26 cellular contexts compared by ENCODE assay signal in the genomic region with DNA sequence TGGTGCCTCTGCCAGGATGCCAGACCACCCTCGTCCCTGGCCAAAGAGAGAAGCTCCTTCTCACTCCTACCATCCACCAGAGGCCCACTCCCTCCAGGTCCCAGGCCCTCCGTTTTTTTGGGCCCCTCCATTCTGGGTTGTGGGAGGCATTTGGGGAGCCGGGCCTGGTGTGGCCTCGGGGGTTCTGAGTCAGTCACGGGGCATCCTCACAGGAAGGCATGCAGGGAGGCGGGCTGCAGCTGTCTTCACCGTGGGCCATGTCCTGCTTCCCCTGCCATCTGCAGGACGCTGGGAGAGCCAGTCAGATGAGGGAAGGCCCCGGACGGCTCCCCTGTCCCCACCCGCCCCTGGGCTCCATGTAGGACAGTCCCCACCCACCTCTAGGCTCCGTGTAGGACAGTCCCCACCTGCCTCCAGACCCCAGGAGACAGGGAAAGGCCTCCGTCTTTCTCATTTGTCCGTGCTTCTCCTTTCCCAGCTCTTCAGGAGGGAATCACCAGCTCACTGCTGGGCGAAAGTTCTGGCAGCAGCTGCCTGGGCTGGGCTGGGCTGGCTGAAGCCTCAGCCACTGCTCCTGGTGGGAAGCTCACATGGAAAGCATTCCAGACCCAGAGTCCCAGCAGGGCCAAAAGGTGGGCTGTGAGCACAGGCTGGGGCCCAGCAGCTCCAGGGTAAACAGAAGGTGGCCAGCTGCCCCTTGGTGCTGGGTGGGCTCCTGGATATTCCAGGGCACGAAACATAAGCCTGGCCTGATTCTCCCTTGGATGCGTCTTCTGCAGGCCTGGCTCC.
DNase-seq lines count a peak whose midpoint lies in the region; ATAC-seq and TF ChIP-seq lines count a peak whose summit lies in the region.
"Had no signal": no experiment of that assay in that cellular context is flagged by ENCODE, and none has a peak within 500 bp of the region (broad histone marks: within the 10 kb centered on the region; RNA-seq: fewer than 3 reads in every experiment).

No MANE protein-coding gene starts in this region.

- no peak overlapping the region for H3K4me3 Mint-ChIP-seq in activated CD8-positive, alpha-beta memory T cell treated with anti-CD3 and anti-CD28 coated beads, Interleukin-2, amount 10 ng/mL, durations not matched to agents 7 days and 5 days
- H3K4me3 Mint-ChIP-seq: activated CD4-positive, alpha-beta memory T cell treated with anti-CD3 and anti-CD28 coated beads, Interleukin-2, amount 10 ng/mL, durations not matched to agents 7 days and 5 days; activated naive CD8-positive, alpha-beta T cell treated with anti-CD3 and anti-CD28 coated beads, Interleukin-2, amount 50 U/mL, for 24 hours; CD8-positive, alpha-beta memory T cell; stimulated activated naive B cell treated with anti-CD40 and anti-IgM and Interleukin-4, amounts not matched to agents 10 μg/mL and 1 μg/mL and 100 μg/mL, for 72 hours had no signal

- H3K27me3 ChIP-seq in Peyer's patch: no peaks in the 10 kb centered on the region
- H3K27me3 ChIP-seq: brain microvascular endothelial cell, pancreas had no signal

- TF ChIP-seq POLR2A in Peyer's patch (IDR thresholded peaks at IDR 0.05): no peak

- peak; percentile 8 for DNase-seq in activated CD8-positive, alpha-beta memory T cell treated with anti-CD3 and anti-CD28 coated beads, Interleukin-2, amount 50 U/mL, for 4 hours
- no peak for DNase-seq in activated CD8-positive, alpha-beta memory T cell treated with anti-CD3 and anti-CD28 coated beads, Interleukin-2, amount 10 ng/mL, durations not matched to agents 7 days and 5 days
- peak in 2 of 3 donors; percentile 34 to 36 for DNase-seq in Peyer's patch
- peak; percentile 17 for DNase-seq in left cardiac atrium
- DNase-seq in sciatic nerve (ENCODE audit: low spot score): peak; percentile 38
- DNase-seq in G401 (ENCODE audit: low spot score): no peak
- DNase-seq in SHP77 (lab: John Stamatoyannopoulos, UW): no peak
- DNase-seq: 8988T; activated CD4-positive, alpha-beta memory T cell treated with anti-CD3 and anti-CD28 coated beads, Interleukin-2, amount 10 ng/mL, durations not matched to agents 7 days and 5 days; activated naive CD8-positive, alpha-beta T cell treated with anti-CD3 and anti-CD28 coated beads, Interleukin-2, amount 50 U/mL, for 24 hours; activated T-cell treated with anti-CD3 and anti-CD28 coated beads, Interleukin-2, amount 50 U/mL, for 48 hours; brain microvascular endothelial cell; GDM1; kidney glomerular epithelial cell; mesendoderm; NCI-H146; NCI-H524; small intestine; stimulated activated CD4-positive, alpha-beta T cell treated with anti-CD3 and anti-CD28 coated beads, Interleukin-2, amount 100 ng/mL, for 48 hours; stimulated activated naive B cell treated with anti-CD40 and anti-IgM and Interleukin-4, amounts not matched to agents 10 μg/mL and 1 μg/mL and 100 μg/mL, for 72 hours; T1000 had no signal

- no peak for ATAC-seq in activated CD8-positive, alpha-beta memory T cell treated with anti-CD3 and anti-CD28 coated beads, Interleukin-2, amount 10 ng/mL, durations not matched to agents 7 days and 5 days
- ATAC-seq in left cardiac atrium: no peak
- ATAC-seq in sciatic nerve: no peak
- ATAC-seq in HG02759 (IDR thresholded peaks at IDR 0.05; ENCODE audit: unreplicated experiment): no peak
- ATAC-seq: activated naive CD8-positive, alpha-beta T cell treated with anti-CD3 and anti-CD28 coated beads, Interleukin-2, amount 50 U/mL, for 24 hours; naive thymus-derived CD4-positive, alpha-beta T cell; pancreas; stimulated activated naive B cell treated with anti-CD40 and anti-IgM and Interleukin-4, amounts not matched to agents 10 μg/mL and 1 μg/mL and 100 μg/mL, for 72 hours had no signal

- H3K9me3 Mint-ChIP-seq in activated CD8-positive, alpha-beta memory T cell treated with anti-CD3 and anti-CD28 coated beads, Interleukin-2, amount 10 ng/mL, durations not matched to agents 7 days and 5 days (ENCODE audit: low read depth): no peaks in the 10 kb centered on the region
- H3K9me3 Mint-ChIP-seq: activated CD4-positive, alpha-beta memory T cell treated with anti-CD3 and anti-CD28 coated beads, Interleukin-2, amount 10 ng/mL, durations not matched to agents 7 days and 5 days had no signal

- H3K36me3 Mint-ChIP-seq in activated CD8-positive, alpha-beta memory T cell treated with anti-CD3 and anti-CD28 coated beads, Interleukin-2, amount 10 ng/mL, durations not matched to agents 7 days and 5 days: no peaks in the 10 kb centered on the region
- H3K36me3 Mint-ChIP-seq: CD8-positive, alpha-beta memory T cell; stimulated activated naive B cell treated with anti-CD40 and anti-IgM and Interleukin-4, amounts not matched to agents 10 μg/mL and 1 μg/mL and 100 μg/mL, for 72 hours had no signal

- in situ Hi-C loops in G401 (cut with HindIII; ENCODE audit: low sequenced_read_pairs): no loop called here

- CTCF ChIA-PET in activated CD8-positive, alpha-beta memory T cell treated with anti-CD3 and anti-CD28 coated beads, Interleukin-2, amount 10 ng/mL, durations not matched to agents 7 days and 5 days (lab: Charles Lee): interaction anchor here (1.1 kb wide), 1 partner anchor 208 kb away, joined by 3 read pairs; no protein-coding TSS in a partner anchor

- no peaks in the 10 kb centered on the region for H3K9me3 ChIP-seq in Peyer's patch
- H3K9me3 ChIP-seq: pancreas had no signal

- H3K4me1 ChIP-seq in Peyer's patch: no peaks in the 10 kb centered on the region
- H3K4me1 ChIP-seq: pancreas had no signal

- peaks cover 3% of the 10 kb centered on the region for H3K27me3 Mint-ChIP-seq in activated CD8-positive, alpha-beta memory T cell treated with anti-CD3 and anti-CD28 coated beads, Interleukin-2, amount 10 ng/mL, durations not matched to agents 7 days and 5 days
- H3K27me3 Mint-ChIP-seq: activated CD4-positive, alpha-beta memory T cell treated with anti-CD3 and anti-CD28 coated beads, Interleukin-2, amount 10 ng/mL, durations not matched to agents 7 days and 5 days; activated naive CD8-positive, alpha-beta T cell treated with anti-CD3 and anti-CD28 coated beads, Interleukin-2, amount 50 U/mL, for 24 hours had no signal

- H3K4me1 Mint-ChIP-seq in activated CD8-positive, alpha-beta memory T cell treated with anti-CD3 and anti-CD28 coated beads, Interleukin-2, amount 10 ng/mL, durations not matched to agents 7 days and 5 days: no peaks in the 10 kb centered on the region
- H3K4me1 Mint-ChIP-seq: activated CD4-positive, alpha-beta memory T cell treated with anti-CD3 and anti-CD28 coated beads, Interleukin-2, amount 10 ng/mL, durations not matched to agents 7 days and 5 days; activated naive CD8-positive, alpha-beta T cell treated with anti-CD3 and anti-CD28 coated beads, Interleukin-2, amount 50 U/mL, for 24 hours; CD8-positive, alpha-beta memory T cell; stimulated activated naive B cell treated with anti-CD40 and anti-IgM and Interleukin-4, amounts not matched to agents 10 μg/mL and 1 μg/mL and 100 μg/mL, for 72 hours had no signal

- no peak overlapping the region for H3K27ac ChIP-seq in Peyer's patch
- H3K27ac ChIP-seq: brain microvascular endothelial cell, KMS-11, pancreas had no signal

- no peak overlapping the region for H3K4me3 ChIP-seq in Peyer's patch
- H3K4me3 ChIP-seq: pancreas had no signal

- intact Hi-C loops in left cardiac atrium (cut with DNase I): no loop called here
- intact Hi-C loops in sciatic nerve (cut with DNase I): no loop called here

- no peak for TF ChIP-seq CTCF in Peyer's patch (IDR thresholded peaks at IDR 0.05)

- H3K36me3 ChIP-seq in Peyer's patch: no peaks in the 10 kb centered on the region
- H3K36me3 ChIP-seq: brain microvascular endothelial cell, pancreas had no signal

- no peak overlapping the region for H3K27ac Mint-ChIP-seq in activated CD8-positive, alpha-beta memory T cell treated with anti-CD3 and anti-CD28 coated beads, Interleukin-2, amount 10 ng/mL, durations not matched to agents 7 days and 5 days
- H3K27ac Mint-ChIP-seq: activated CD4-positive, alpha-beta memory T cell treated with anti-CD3 and anti-CD28 coated beads, Interleukin-2, amount 10 ng/mL, durations not matched to agents 7 days and 5 days; activated naive CD8-positive, alpha-beta T cell treated with anti-CD3 and anti-CD28 coated beads, Interleukin-2, amount 50 U/mL, for 24 hours; naive thymus-derived CD4-positive, alpha-beta T cell; stimulated activated naive B cell treated with anti-CD40 and anti-IgM and Interleukin-4, amounts not matched to agents 10 μg/mL and 1 μg/mL and 100 μg/mL, for 72 hours had no signal

Comparison
In these comparisons a context has a peak if more than half of its experiments do, and no peak if none do; other contexts are left out.
1. DNase-seq: peak in activated CD8-positive, alpha-beta memory T cell treated with anti-CD3 and anti-CD28 coated beads, Interleukin-2, amount 50 U/mL, for 4 hours (single experiment), Peyer's patch (2 of 3), left cardiac atrium (single experiment) and sciatic nerve (single experiment); none in activated CD8-positive, alpha-beta memory T cell treated with anti-CD3 and anti-CD28 coated beads, Interleukin-2, amount 10 ng/mL, durations not matched to agents 7 days and 5 days (single experiment), G401 (single experiment) and SHP77 (0 of 2).